In the genomic region with DNA sequence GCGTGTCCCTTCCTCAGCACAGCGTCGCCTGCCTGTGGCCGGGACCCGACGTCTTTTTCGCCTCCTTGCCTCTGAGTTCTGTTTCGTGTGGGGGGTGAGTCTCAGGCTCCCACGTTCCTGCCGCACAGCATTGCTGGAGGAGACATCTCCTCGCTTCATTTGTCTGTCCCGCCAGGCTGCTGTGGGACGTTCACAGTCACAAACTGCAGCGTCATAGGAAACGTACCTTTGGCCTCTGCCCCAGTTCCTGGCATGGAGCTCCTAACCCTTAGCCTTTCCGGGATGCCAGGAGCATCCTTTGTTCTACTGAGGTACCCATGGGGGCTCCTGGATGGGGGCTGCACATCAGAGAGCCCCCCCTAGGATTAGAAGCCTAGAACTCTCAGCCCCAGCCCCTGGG, we compare ENCODE assay signal across 21 cellular contexts. TPM values are rescaled to one million over a fixed set of nuclear protein-coding genes. Genes with fewer than 3 reads are reported as not detected.
A peak's percentile ranks its signal among the peaks of the same experiment; 100 is the strongest.
DNase-seq lines count a peak whose midpoint lies in the region; ATAC-seq, FAIRE-seq and TF ChIP-seq lines count a peak whose summit lies in the region.
"Had no signal": no experiment of that assay in that cellular context is flagged by ENCODE, and none has a peak within 500 bp of the region (broad histone marks: within the 10 kb centered on the region; RNA-seq: fewer than 3 reads in every experiment).

No MANE protein-coding gene starts in this region.

- H3K4ac ChIP-seq in neuronal stem cell (ENCODE audit: low read length) (no peak overlapping the region), mesenchymal stem cell (ENCODE audit: low read depth in 1 of 2, low read length in 2 of 2) (no peak overlapping the region)

- no peak overlapping the region for H3K4me3 Mint-ChIP-seq in activated naive CD8-positive, alpha-beta T cell treated with anti-CD3 and anti-CD28 coated beads, Interleukin-2, amount 10 ng/mL, durations not matched to agents 7 days and 5 days
- no peak overlapping the region for H3K4me3 Mint-ChIP-seq in activated naive CD8-positive, alpha-beta T cell treated with anti-CD3 and anti-CD28 coated beads, Interleukin-2, amount 50 U/mL, for 24 hours
- no peak overlapping the region for H3K4me3 Mint-ChIP-seq in CD8-positive, alpha-beta memory T cell
- no peak overlapping the region for H3K4me3 Mint-ChIP-seq in natural killer cell treated with Interleukin-12 subunit alpha and Interleukin-12 subunit beta and Interleukin-15 and Interleukin-18, amount 100 ng/mL, for 72 hours
- H3K4me3 Mint-ChIP-seq: CD4-positive, alpha-beta memory T cell had no signal

- TF ChIP-seq EP300 in K562 (IDR thresholded peaks at IDR 0.05; ENCODE audit: low read length) = no peak

- no TSS peak for BruUV-seq in K562 (replicated peaks; lab: Mats Ljungman, UMichigan)

- no peaks in the 10 kb centered on the region; the same call in 1 of the 2 replicates for H4K20me1 ChIP-seq in K562 (replicated peaks; ENCODE audit: control insufficient read depth, insufficient read depth, low read length)

- no peak for TF ChIP-seq POLR2A in K562 (conservative IDR thresholded peaks at IDR 0.05)

- H3K18ac ChIP-seq in neuronal stem cell (ENCODE audit: low read length) (peak overlapping the region; percentile 81), mesenchymal stem cell (ENCODE audit: low read depth in 1 of 2, low read length in 2 of 2) (no peak overlapping the region)

- no peak for TF ChIP-seq RAD21 in K562 (CRISPR knock-in tag; conservative IDR thresholded peaks at IDR 0.05 in 1 of 2, IDR thresholded peaks at IDR 0.05 in 1 of 2)

- H3K9ac ChIP-seq in K562 (ENCODE audit: insufficient read depth in 1 of 2, low read depth in 2 of 2, low read length in 2 of 2) (peak overlapping the region; percentile 46 to 83; a peak in 3 of 4 replicates), neuronal stem cell (ENCODE audit: low read depth, low read length, poor library complexity) (no peak overlapping the region), mesenchymal stem cell (ENCODE audit: low read length) (no peak overlapping the region)

- H2BK120ac ChIP-seq in neuronal stem cell (ENCODE audit: low read depth, low read length) = no peak overlapping the region
- no peak overlapping the region for H2BK120ac ChIP-seq in mesenchymal stem cell (ENCODE audit: low read depth, low read length)

- peak overlapping the region; percentile 4; the same call in 1 of the 2 replicates for H3K4me2 ChIP-seq in K562 (ENCODE audit: insufficient read depth, low read length)
- no peak overlapping the region for H3K4me2 ChIP-seq in neuronal stem cell (ENCODE audit: insufficient read depth, low read length, poor library complexity, severe bottlenecking)
- H3K4me2 ChIP-seq in mesenchymal stem cell (ENCODE audit: low read length, poor library complexity, severe bottlenecking) = no peak overlapping the region

- H3K23ac ChIP-seq in neuronal stem cell (ENCODE audit: low read depth, low read length, poor library complexity) (no peak overlapping the region), mesenchymal stem cell (ENCODE audit: low read length in 2 of 2) (no peak overlapping the region)

- H3K4me3 ChIP-seq in CD8-positive, alpha-beta memory T cell (ENCODE audit: low read length) = no peak overlapping the region
- no peak overlapping the region for H3K4me3 ChIP-seq in K562
- no peak overlapping the region for H3K4me3 ChIP-seq in neuronal stem cell (ENCODE audit: low read length in 2 of 2)
- H3K4me3 ChIP-seq in mesenchymal stem cell (ENCODE audit: insufficient read depth in 1 of 2, low read depth in 1 of 2, low read length in 2 of 2) = no peak overlapping the region

- peak overlapping the region; percentile 9 for H3K27ac ChIP-seq in CD8-positive, alpha-beta memory T cell (ENCODE audit: low read depth, low read length)
- H3K27ac ChIP-seq in K562 (ENCODE audit: extremely low read depth, low read depth, low read length) (peak overlapping the region; percentile 62), neuronal stem cell (replicated peaks; ENCODE audit: low read length) (no peak overlapping the region), mesenchymal stem cell (ENCODE audit: low read length, poor library complexity, severe bottlenecking) (no peak overlapping the region)

- peaks cover 4% of the 10 kb centered on the region for H3K9me1 ChIP-seq in K562 (ENCODE audit: control insufficient read depth, insufficient read depth, low read length)

- 50% methylated on average over 8 of the region's 16 CpGs for WGBS in K562 (ENCODE audit: insufficient coverage, low coverage, missing lambda C conversion rate)
- no CpG with 5 or more reads among the region's 16 CpGs for WGBS in neuronal stem cell (ENCODE audit: extremely low coverage in 2 of 2, insufficient read length in 2 of 2, insufficient replicate concordance in 1 of 2), 2 donors
- WGBS in mesenchymal stem cell = 86% methylated on average over 16 of the region's 16 CpGs

- CTCF ChIA-PET in CD8-positive, alpha-beta memory T cell (lab: Charles Lee) = no interaction called here
- CTCF ChIA-PET in K562 (lab: Yijun Ruan, JAX; ENCODE audit: low intra/inter-chr PET ratio) = no interaction called here

- H2AFZ ChIP-seq in K562 (ENCODE audit: low read depth, low read length) (peak overlapping the region; percentile 79), neuronal stem cell (ENCODE audit: low read length) (no peak overlapping the region), mesenchymal stem cell (ENCODE audit: low read depth, low read length) (no peak overlapping the region)

- H3K27ac Mint-ChIP-seq in activated naive CD8-positive, alpha-beta T cell treated with anti-CD3 and anti-CD28 coated beads, Interleukin-2, amount 10 ng/mL, durations not matched to agents 7 days and 5 days = peak overlapping the region; percentile 72
- H3K27ac Mint-ChIP-seq in activated naive CD8-positive, alpha-beta T cell treated with anti-CD3 and anti-CD28 coated beads, Interleukin-2, amount 50 U/mL, for 24 hours = no peak overlapping the region
- peak overlapping the region in 1 of 8 donors; percentile 27 for H3K27ac Mint-ChIP-seq in CD8-positive, alpha-beta memory T cell
- H3K27ac Mint-ChIP-seq in natural killer cell treated with Interleukin-12 subunit alpha and Interleukin-12 subunit beta and Interleukin-15 and Interleukin-18, amount 100 ng/mL, for 72 hours = peak overlapping the region in 1 of 2 donors; percentile 12
- H3K27ac Mint-ChIP-seq: CD4-positive, alpha-beta memory T cell had no signal

- H3K4me1 ChIP-seq in CD8-positive, alpha-beta memory T cell (ENCODE audit: insufficient read depth, low read length) = peaks cover 10% of the 10 kb centered on the region
- peaks cover 58 to 74% of the 10 kb centered on the region in 2 experiments for H3K4me1 ChIP-seq in K562 (replicated peaks in 1 of 2; ENCODE audit: control insufficient read depth in 2 of 2, insufficient read depth in 2 of 2, low read length in 2 of 2)
- peaks cover 0 to 15% of the 10 kb centered on the region in 2 donors for H3K4me1 ChIP-seq in neuronal stem cell (ENCODE audit: control insufficient read depth in 2 of 2, insufficient read depth in 1 of 2, low read depth in 1 of 2, low read length in 2 of 2)
- peaks cover 3% of the 10 kb centered on the region for H3K4me1 ChIP-seq in mesenchymal stem cell (ENCODE audit: control insufficient read depth, insufficient read depth, low read depth, low read length)

- H3K36me3 Mint-ChIP-seq in activated naive CD8-positive, alpha-beta T cell treated with anti-CD3 and anti-CD28 coated beads, Interleukin-2, amount 10 ng/mL, durations not matched to agents 7 days and 5 days = peaks cover 7% of the 10 kb centered on the region
- H3K36me3 Mint-ChIP-seq in activated naive CD8-positive, alpha-beta T cell treated with anti-CD3 and anti-CD28 coated beads, Interleukin-2, amount 50 U/mL, for 24 hours (ENCODE audit: low read depth) = peaks cover 5% of the 10 kb centered on the region
- peaks cover 0 to 2% (median 0%) of the 10 kb centered on the region in 3 donors for H3K36me3 Mint-ChIP-seq in CD8-positive, alpha-beta memory T cell
- H3K36me3 Mint-ChIP-seq in natural killer cell treated with Interleukin-12 subunit alpha and Interleukin-12 subunit beta and Interleukin-15 and Interleukin-18, amount 100 ng/mL, for 72 hours = peaks cover 6% of the 10 kb centered on the region

- no peaks in the 10 kb centered on the region for H3K36me3 ChIP-seq in CD8-positive, alpha-beta memory T cell (ENCODE audit: insufficient read depth, low read length)
- H3K36me3 ChIP-seq in K562 (ENCODE audit: control insufficient read depth, insufficient read depth, low read length) (no peaks in the 10 kb centered on the region), neuronal stem cell (replicated peaks in 1 of 2; ENCODE audit: control insufficient read depth in 2 of 2, insufficient read depth in 2 of 2, low read length in 2 of 2) (no peaks in the 10 kb centered on the region), mesenchymal stem cell (ENCODE audit: control insufficient read depth in 1 of 2, insufficient read depth in 2 of 2, low read depth in 1 of 2, low read length in 2 of 2) (no peaks in the 10 kb centered on the region)

- H3K9me3 Mint-ChIP-seq in activated naive CD8-positive, alpha-beta T cell treated with anti-CD3 and anti-CD28 coated beads, Interleukin-2, amount 10 ng/mL, durations not matched to agents 7 days and 5 days = peaks cover 17% of the 10 kb centered on the region
- H3K9me3 Mint-ChIP-seq in activated naive CD8-positive, alpha-beta T cell treated with anti-CD3 and anti-CD28 coated beads, Interleukin-2, amount 50 U/mL, for 24 hours = peaks cover 9% of the 10 kb centered on the region
- peaks cover 3 to 9% (median 7%) of the 10 kb centered on the region in 5 donors for H3K9me3 Mint-ChIP-seq in CD8-positive, alpha-beta memory T cell
- H3K9me3 Mint-ChIP-seq in natural killer cell treated with Interleukin-12 subunit alpha and Interleukin-12 subunit beta and Interleukin-15 and Interleukin-18, amount 100 ng/mL, for 72 hours = peaks cover 10% of the 10 kb centered on the region

- FAIRE-seq in K562 (lab: Jason Lieb, UNC) = peak; percentile 35
- FAIRE-seq: GM12891 had no signal

- no peak for ATAC-seq in activated naive CD8-positive, alpha-beta T cell treated with anti-CD3 and anti-CD28 coated beads, Interleukin-2, amount 10 ng/mL, durations not matched to agents 7 days and 5 days (ENCODE audit: low read depth)
- ATAC-seq in activated naive CD8-positive, alpha-beta T cell treated with anti-CD3 and anti-CD28 coated beads, Interleukin-2, amount 50 U/mL, for 24 hours = no peak
- no peak for ATAC-seq in K562
- no peak for ATAC-seq in natural killer cell treated with Interleukin-12 subunit alpha and Interleukin-12 subunit beta and Interleukin-15 and Interleukin-18, amount 100 ng/mL, for 72 hours

- no peak for TF ChIP-seq CTCF in K562 (IDR thresholded peaks at IDR 0.05 in 2 of 3, conservative IDR thresholded peaks at IDR 0.05 in 1 of 3; ENCODE audit: insufficient read depth in 2 of 3, low read depth in 1 of 3, low read length in 3 of 3)

- H2BK5ac ChIP-seq in neuronal stem cell (ENCODE audit: low read length) (no peak overlapping the region), mesenchymal stem cell (ENCODE audit: low read depth, low read length, poor library complexity, severe bottlenecking) (no peak overlapping the region)

- H3K14ac ChIP-seq in neuronal stem cell (ENCODE audit: low read length) (no peak overlapping the region), mesenchymal stem cell (ENCODE audit: low read length in 2 of 2) (no peak overlapping the region)

- H3K9me3 ChIP-seq in CD8-positive, alpha-beta memory T cell (ENCODE audit: low read length) = peaks cover 5% of the 10 kb centered on the region
- H3K9me3 ChIP-seq in K562 (replicated peaks; ENCODE audit: control insufficient read depth, insufficient read depth, low read depth, low read length) (peaks cover 21% of the 10 kb centered on the region), neuronal stem cell (replicated peaks in 1 of 2; ENCODE audit: control insufficient read depth in 2 of 2, insufficient read depth in 1 of 2, low read depth in 1 of 2, low read length in 2 of 2) (peaks cover 11 to 12% of the 10 kb centered on the region in 2 donors), mesenchymal stem cell (ENCODE audit: control insufficient read depth, low read length) (peaks cover 22% of the 10 kb centered on the region)

- no peak overlapping the region for H2BK15ac ChIP-seq in neuronal stem cell (ENCODE audit: low read length)
- H2BK15ac ChIP-seq in mesenchymal stem cell (ENCODE audit: low read depth, poor library complexity, severe bottlenecking) = no peak overlapping the region

- intact Hi-C loops in K562 (cut with micrococcal nuclease) = no loop called here

- H3K27me3 Mint-ChIP-seq in activated naive CD8-positive, alpha-beta T cell treated with anti-CD3 and anti-CD28 coated beads, Interleukin-2, amount 10 ng/mL, durations not matched to agents 7 days and 5 days = peaks cover 4% of the 10 kb centered on the region
- H3K27me3 Mint-ChIP-seq in activated naive CD8-positive, alpha-beta T cell treated with anti-CD3 and anti-CD28 coated beads, Interleukin-2, amount 50 U/mL, for 24 hours = peaks cover 8% of the 10 kb centered on the region
- peaks cover 15 to 29% of the 10 kb centered on the region in 2 donors for H3K27me3 Mint-ChIP-seq in CD8-positive, alpha-beta memory T cell
- peaks cover 7 to 13% of the 10 kb centered on the region in 2 donors for H3K27me3 Mint-ChIP-seq in natural killer cell treated with Interleukin-12 subunit alpha and Interleukin-12 subunit beta and Interleukin-15 and Interleukin-18, amount 100 ng/mL, for 72 hours

- in situ Hi-C loops in K562 (cut with MboI) = no loop called here

- H4K91ac ChIP-seq in neuronal stem cell (ENCODE audit: low read depth, low read length, poor library complexity) (no peak overlapping the region), mesenchymal stem cell (ENCODE audit: low read length) (no peak overlapping the region)

- H4K8ac ChIP-seq in neuronal stem cell (ENCODE audit: low read depth, low read length) (no peak overlapping the region), mesenchymal stem cell (ENCODE audit: low read length) (no peak overlapping the region)

- H2BK12ac ChIP-seq in neuronal stem cell (ENCODE audit: low read length) (no peak overlapping the region), mesenchymal stem cell (ENCODE audit: low read length in 2 of 2) (no peak overlapping the region)

- H3K79me1 ChIP-seq in neuronal stem cell (ENCODE audit: low read depth, low read length) (peaks cover 2% of the 10 kb centered on the region), mesenchymal stem cell (replicated peaks; ENCODE audit: low read length, poor library complexity, severe bottlenecking) (no peaks in the 10 kb centered on the region)

- DNase-seq in activated naive CD8-positive, alpha-beta T cell treated with anti-CD3 and anti-CD28 coated beads, Interleukin-2, amount 10 ng/mL, durations not matched to agents 7 days and 5 days = no peak
- DNase-seq in activated naive CD8-positive, alpha-beta T cell treated with anti-CD3 and anti-CD28 coated beads, Interleukin-2, amount 50 U/mL, for 24 hours = no peak
- DNase-seq in CD8-positive, alpha-beta memory T cell = no peak
- DNase-seq in K562 (ENCODE audit: extremely low read depth in 1 of 4, low spot score in 3 of 4) = peak in 1 of 4 experiments; percentile 17
- no peak for DNase-seq in neuronal stem cell (ENCODE audit: low spot score)
- no peak for DNase-seq in natural killer cell treated with Interleukin-12 subunit alpha and Interleukin-12 subunit beta and Interleukin-15 and Interleukin-18, amount 100 ng/mL, for 72 hours (ENCODE audit: low spot score)
- DNase-seq in mesenchymal stem cell = no peak
- DNase-seq: CD4-positive, alpha-beta memory T cell; DMS153; H7; MM.1S; NCI-H1048; NCI-H1417 treated with DMSO at 0.1 percent for 48 hours; NCI-H187; NCI-H446; NCI-H526; Right ventricle myocardium superior had no signal

- POLR2A ChIA-PET in activated naive CD8-positive, alpha-beta T cell treated with anti-CD3 and anti-CD28 coated beads, Interleukin-2, amount 10 ng/mL, durations not matched to agents 7 days and 5 days (lab: Charles Lee) = no interaction called here
- POLR2A ChIA-PET in CD8-positive, alpha-beta memory T cell (lab: Charles Lee) = no interaction called here
- POLR2A ChIA-PET in K562 (lab: Yijun Ruan, JAX) = interaction anchor here (0.6 kb wide), 1 partner anchor 132 kb away, joined by 3 read pairs; no protein-coding TSS in a partner anchor

- peaks cover 8% of the 10 kb centered on the region; the same call in 2 of the 3 replicates for H3K79me2 ChIP-seq in K562 (ENCODE audit: control insufficient read depth, insufficient read depth, low read length)

- H3K4me1 Mint-ChIP-seq in activated naive CD8-positive, alpha-beta T cell treated with anti-CD3 and anti-CD28 coated beads, Interleukin-2, amount 10 ng/mL, durations not matched to agents 7 days and 5 days = peaks cover 2% of the 10 kb centered on the region
- H3K4me1 Mint-ChIP-seq in activated naive CD8-positive, alpha-beta T cell treated with anti-CD3 and anti-CD28 coated beads, Interleukin-2, amount 50 U/mL, for 24 hours = peaks cover 9% of the 10 kb centered on the region
- peaks cover 4 to 10% (median 9%) of the 10 kb centered on the region in 3 donors for H3K4me1 Mint-ChIP-seq in CD8-positive, alpha-beta memory T cell
- peaks cover 6 to 10% of the 10 kb centered on the region in 2 donors for H3K4me1 Mint-ChIP-seq in natural killer cell treated with Interleukin-12 subunit alpha and Interleukin-12 subunit beta and Interleukin-15 and Interleukin-18, amount 100 ng/mL, for 72 hours (ENCODE audit: low read depth in 2 of 2)

- H3K27me3 ChIP-seq in CD8-positive, alpha-beta memory T cell (ENCODE audit: insufficient read depth, low read length, poor library complexity, severe bottlenecking) = no peaks in the 10 kb centered on the region
- H3K27me3 ChIP-seq in K562 (ENCODE audit: control insufficient read depth in 2 of 2, insufficient read depth in 2 of 2, low read length in 2 of 2) = no peaks in the 10 kb centered on the region
- peaks cover 0 to 22% (median under 1%) of the 10 kb centered on the region in 3 experiments for H3K27me3 ChIP-seq in neuronal stem cell (ENCODE audit: control insufficient read depth in 3 of 3, insufficient read depth in 3 of 3, low read depth in 1 of 3, low read length in 3 of 3)
- peaks cover 35 to 63% of the 10 kb centered on the region in 2 experiments for H3K27me3 ChIP-seq in mesenchymal stem cell (ENCODE audit: control insufficient read depth in 1 of 2, insufficient read depth in 1 of 2, low read length in 2 of 2)

- peak overlapping the region; percentile 0 for H2AK5ac ChIP-seq in neuronal stem cell (ENCODE audit: low read depth, low read length)
- no peak overlapping the region for H2AK5ac ChIP-seq in mesenchymal stem cell (ENCODE audit: low read length, severe bottlenecking)

RNA-seq across cellular contexts. Expression of a gene that starts 18.2 kb away (rescaled TPM):
- total RNA-seq in activated naive CD8-positive, alpha-beta T cell treated with anti-CD3 and anti-CD28 coated beads, Interleukin-2, amount 10 ng/mL, durations not matched to agents 7 days and 5 days = under 1 TPM; 0.08 to 0.26 TPM
- under 1 TPM in 1 of 2 experiments, not detected in 1; 0.22 TPM for total RNA-seq in CD8-positive, alpha-beta memory T cell
- polyA plus RNA-seq in CD8-positive, alpha-beta memory T cell = not detected
- 73.4 and 198 TPM in 2 replicates for total RNA-seq in K562 (2011; cell fraction: chromatin; rRNA removed; ENCODE audit: low replicate concordance)
- 67.4 and 69.3 TPM in 2 replicates for total RNA-seq in K562 (2011; cell fraction: nucleolus; rRNA removed)
- 45.3 and 67.3 TPM in 2 replicates for total RNA-seq in K562 (2011; cell fraction: nucleoplasm; rRNA removed)
- total RNA-seq in K562 (2014; rRNA removed) (13.5 and 20.8 TPM in 2 replicates), K562 (2014; rRNA removed; fragmentation: Illumina TruSeq; extraction: Trizol) (3.9 and 5.9 TPM in 2 replicates), K562 (2015; rRNA removed; fragmentation: Illumina TruSeq; extraction: Trizol) (6.7 and 7.8 TPM in 2 replicates), K562 (2021) (114 and 145 TPM in 2 replicates)
- polyA plus RNA-seq in K562 (2011; rRNA removed) (6.4 and 11.3 TPM in 2 replicates), K562 (2014; fragmentation: Illumina TruSeq; extraction: Trizol) (24.2 and 46.3 TPM in 2 replicates), K562 (2014; fragmentation: Nextera tagmentation; extraction: Ambion mirVana) (1 to 10 TPM; 2.3 to 2.7 TPM), K562 (2014; rRNA removed) (34.3 and 35.3 TPM in 2 replicates)
- 5.6 and 15.0 TPM in 2 replicates for polyA plus RNA-seq in K562 (2011; cell fraction: cytosol; rRNA removed)
- 67.2 and 126 TPM in 2 replicates for polyA plus RNA-seq in K562 (2011; cell fraction: nucleus; rRNA removed)
- 55.0 and 86.5 TPM in 2 replicates for polyA plus RNA-seq in K562 (2012)
- 9.5 and 9.7 TPM in 2 replicates for polyA minus RNA-seq in K562 (2011; rRNA and poly(A)+ RNA removed)
- polyA minus RNA-seq in K562 (2011; cell fraction: cytosol; rRNA and poly(A)+ RNA removed) = 32.1 and 46.1 TPM in 2 replicates
- polyA minus RNA-seq in K562 (2011; cell fraction: nucleus; rRNA and poly(A)+ RNA removed) = 21.1 and 34.5 TPM in 2 replicates
- polyA plus RNA-seq in neuronal stem cell (2013, experiment 1 of 2) = 8.3 TPM
- polyA plus RNA-seq in neuronal stem cell (2013, experiment 2 of 2) = 8.0 TPM
- total RNA-seq in natural killer cell treated with Interleukin-12 subunit alpha and Interleukin-12 subunit beta and Interleukin-15 and Interleukin-18, amount 100 ng/mL, for 72 hours = 1 to 10 TPM; 2.3 to 2.9 TPM
- polyA plus RNA-seq in mesenchymal stem cell (2013, experiment 1 of 2) = 0.03 TPM
- polyA plus RNA-seq in mesenchymal stem cell (2013, experiment 2 of 2) = 0.03 TPM
- total RNA-seq: LHCN-M2, SK-MEL-5 had no signal
- polyA plus RNA-seq: BJ had no signal

Comparison
In these comparisons a context has a peak if more than half of its experiments do, and no peak if none do; other contexts are left out.
1. H3K27ac ChIP-seq: peak in CD8-positive, alpha-beta memory T cell (single experiment) and K562 (single experiment); none in neuronal stem cell (single experiment) and mesenchymal stem cell (single experiment).
2. H3K9ac ChIP-seq: peak in K562 (2 of 2); none in neuronal stem cell (single experiment) and mesenchymal stem cell (single experiment).